10 cellular contexts compared by ENCODE assay signal in the genomic region with DNA sequence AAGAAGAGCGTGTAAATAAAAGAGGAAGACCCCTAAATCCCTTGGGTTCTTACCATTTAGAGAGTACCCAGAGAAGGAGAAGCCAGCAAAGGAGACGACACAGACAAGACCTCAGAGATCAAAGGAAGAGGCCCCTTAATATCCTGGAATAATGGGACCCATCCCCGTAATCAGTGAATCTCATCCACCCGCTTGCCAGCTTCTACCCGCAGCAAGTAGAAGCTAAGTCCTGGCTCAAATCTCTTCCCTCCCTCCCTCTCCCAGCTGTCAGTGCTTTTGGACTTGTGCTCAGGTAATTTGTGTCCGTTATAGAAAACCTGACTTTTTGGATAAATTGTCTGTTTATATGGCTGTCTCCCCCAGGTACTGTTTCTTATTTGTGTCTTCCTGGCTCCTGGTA. TPM values are rescaled to one million over a fixed set of nuclear protein-coding genes. Genes with fewer than 3 reads are reported as not detected.
DNase-seq lines count a peak whose midpoint lies in the region; ATAC-seq and TF ChIP-seq lines count a peak whose summit lies in the region.
"Had no signal": no experiment of that assay in that cellular context is flagged by ENCODE, and none has a peak within 500 bp of the region (broad histone marks: within the 10 kb centered on the region; RNA-seq: fewer than 3 reads in every experiment).

No MANE protein-coding gene starts in this region.

- H3K4me2 ChIP-seq in IMR-90 (ENCODE audit: low read depth, low read length) = no peak overlapping the region
- peak overlapping the region; percentile 87 for H3K4me2 ChIP-seq in mammary epithelial cell (ENCODE audit: insufficient read depth, low read depth, low read length)
- H3K4me2 ChIP-seq in neural progenitor cell = peak overlapping the region; percentile 76

- H3K4me1 ChIP-seq in IMR-90 (ENCODE audit: control insufficient read depth, insufficient read depth, low read length) (peaks cover 21% of the 10 kb centered on the region), mammary epithelial cell (ENCODE audit: insufficient read depth, low read length) (peaks cover 72% of the 10 kb centered on the region), neural progenitor cell (peaks cover 36% of the 10 kb centered on the region)

- H2AK5ac ChIP-seq in IMR-90 (ENCODE audit: low read depth, low read length) = peak overlapping the region; percentile 49; the same call in 1 of the 2 replicates

- no peak overlapping the region for H3K9ac ChIP-seq in IMR-90 (ENCODE audit: low read depth, low read length)
- H3K9ac ChIP-seq in mammary epithelial cell (ENCODE audit: insufficient read depth, low read length) = peak overlapping the region; percentile 99
- no peak overlapping the region for H3K9ac ChIP-seq in neural progenitor cell

- H2BK5ac ChIP-seq in IMR-90 (ENCODE audit: low read depth, low read length, poor library complexity, severe bottlenecking) = no peak overlapping the region

- H3K9me3 Mint-ChIP-seq in neural progenitor cell = no peaks in the 10 kb centered on the region

- WGBS in IMR-90 (ENCODE audit: extremely low coverage in 2 of 2, insufficient read length in 1 of 2), 2 experiments = no CpG with 5 or more reads among the region's 6 CpGs
- 89% methylated on average over 5 of the region's 6 CpGs for whole genome bisulfite sequencing in mammary epithelial cell (ENCODE audit: low coverage, missing lambda C conversion rate)

- H3K36me3 ChIP-seq in IMR-90 (ENCODE audit: control insufficient read depth, insufficient read depth, low read length) (no peaks in the 10 kb centered on the region), mammary epithelial cell (ENCODE audit: insufficient read depth, low read length) (no peaks in the 10 kb centered on the region), neural progenitor cell (no peaks in the 10 kb centered on the region)
- H3K36me3 ChIP-seq: Peyer's patch had no signal

- TF ChIP-seq RAD21 in IMR-90 (IDR thresholded peaks at IDR 0.05; ENCODE audit: low read length) = no peak

- CTCF ChIA-PET in IMR-90 (lab: Yijun Ruan, JAX) (no interaction called here), mammary epithelial cell (lab: Charles Lee; ENCODE audit: low non-redundant PET) (no interaction called here)

- H3K79me2 ChIP-seq in mammary epithelial cell (ENCODE audit: insufficient read depth, low read length) (peaks cover 54% of the 10 kb centered on the region), neural progenitor cell (ENCODE audit: low read depth) (peaks cover 69% of the 10 kb centered on the region)

- POLR2A ChIA-PET in IMR-90 (lab: Charles Lee; ENCODE audit: unreplicated experiment) = interaction anchor here (0.5 kb wide), 1 partner anchor 51 kb away, joined by 3 read pairs; no protein-coding TSS in a partner anchor

- H3K4me3 Mint-ChIP-seq in neural progenitor cell = peak overlapping the region; percentile 92

- ATAC-seq in IMR-90 (ENCODE audit: low read depth) (no peak), HG03378 (IDR thresholded peaks at IDR 0.05; ENCODE audit: unreplicated experiment) (no peak), GM19455 (IDR thresholded peaks at IDR 0.05; ENCODE audit: unreplicated experiment) (no peak)

- H3K23ac ChIP-seq in IMR-90 (ENCODE audit: low read depth, low read length) = peak overlapping the region; percentile 32; the same call in 1 of the 2 replicates

- H2BK120ac ChIP-seq in IMR-90 (ENCODE audit: low read depth, low read length) = no peak overlapping the region

- H4K5ac ChIP-seq in IMR-90 (ENCODE audit: low read depth, low read length) = no peak overlapping the region

- no peak overlapping the region; the same call in 1 of the 2 replicates for H3K14ac ChIP-seq in IMR-90 (replicated peaks; ENCODE audit: low read depth, low read length)

- TF ChIP-seq POLR2A in IMR-90 (IDR thresholded peaks at IDR 0.05; ENCODE audit: low read depth, low read length) = no peak

- H2AFZ ChIP-seq in IMR-90 (replicated peaks; ENCODE audit: low read length, poor library complexity) = no peak overlapping the region
- H2AFZ ChIP-seq in mammary epithelial cell (ENCODE audit: low read depth, low read length) = no peak overlapping the region
- H2AFZ ChIP-seq in neural progenitor cell (replicated peaks) = no peak overlapping the region

- H3K27ac ChIP-seq in C4-2B (peak overlapping the region; percentile 90), IMR-90 (ENCODE audit: insufficient read depth, low read length) (no peak overlapping the region), mammary epithelial cell (ENCODE audit: insufficient read depth, low read depth, low read length) (peak overlapping the region; percentile 99), neural progenitor cell (no peak overlapping the region)

- H2AK9ac ChIP-seq in IMR-90 (replicated peaks; ENCODE audit: low read depth, low read length, poor library complexity) = no peak overlapping the region

- intact Hi-C loops in IMR-90 (cut with micrococcal nuclease) = loop anchor here (5.0 kb wide), 1 partner anchor 255 kb away; the partner anchor contains the start of gene LDAF1
- intact Hi-C loops in mammary epithelial cell (cut with micrococcal nuclease) = loop anchor here (5.0 to 10.0 kb wide), 4 partner anchors 40 to 402 kb away; partner anchors contain the start of gene THUMPD1

- DNase-seq in IMR-90 (no peak), mammary epithelial cell (no peak), neural progenitor cell (ENCODE audit: low spot score) (no peak), mesenteric fat pad (ENCODE audit: low spot score) (no peak), globus pallidus (ENCODE audit: low spot score) (no peak)
- DNase-seq: NCI-H1105 treated with DMSO at 0.1 percent for 48 hours, Peyer's patch had no signal

- H3K18ac ChIP-seq in IMR-90 (ENCODE audit: low read depth, low read length) = no peak overlapping the region

- H3K9me3 ChIP-seq in IMR-90 (ENCODE audit: control insufficient read depth, insufficient read depth, low read length) (no peaks in the 10 kb centered on the region), mammary epithelial cell (replicated peaks; ENCODE audit: insufficient read depth, low read length) (no peaks in the 10 kb centered on the region), neural progenitor cell (ENCODE audit: low read depth) (no peaks in the 10 kb centered on the region)
- H3K9me3 ChIP-seq: Peyer's patch had no signal

- H3K4ac ChIP-seq in IMR-90 (ENCODE audit: low read depth, low read length) = no peak overlapping the region

- no peak overlapping the region for H2BK20ac ChIP-seq in IMR-90 (ENCODE audit: low read depth, low read length)

- peaks cover 40 to 79% of the 10 kb centered on the region in 2 experiments for H3K79me1 ChIP-seq in IMR-90 (ENCODE audit: low read depth in 1 of 2, low read length in 2 of 2)

- H3K56ac ChIP-seq in IMR-90 (ENCODE audit: extremely low read depth, insufficient read depth, low read length) = no peak overlapping the region

- H3K4me3 ChIP-seq in IMR-90 (ENCODE audit: insufficient read depth, low read depth, low read length) (no peak overlapping the region), mammary epithelial cell (replicated peaks in 1 of 3; ENCODE audit: insufficient read depth in 1 of 3, low read depth in 2 of 3, low read length in 3 of 3) (no peak overlapping the region), neural progenitor cell (peak overlapping the region; percentile 89)

- no peak overlapping the region for H4K91ac ChIP-seq in IMR-90 (ENCODE audit: insufficient read depth, low read depth, low read length)

- H3K27me3 Mint-ChIP-seq in neural progenitor cell (ENCODE audit: insufficient read depth, low read depth) = peaks cover 2% of the 10 kb centered on the region

- no peaks in the 10 kb centered on the region for H3K36me3 Mint-ChIP-seq in neural progenitor cell

- BruUV-seq in IMR-90 (replicated peaks; lab: Mats Ljungman, UMichigan) = no TSS peak
- no TSS peak for BruUV-seq in mammary epithelial cell (replicated peaks; lab: Mats Ljungman, UMichigan)

- H3K4me1 Mint-ChIP-seq in neural progenitor cell = peaks cover 39% of the 10 kb centered on the region

- in situ Hi-C loops in IMR-90 (cut with MboI; ENCODE audit: low sequenced_read_pairs) (no loop called here), mammary epithelial cell (cut with MboI; ENCODE audit: low sequenced_read_pairs in 2 of 2) (no loop called here)

- H3K27me3 ChIP-seq in IMR-90 (ENCODE audit: control insufficient read depth, insufficient read depth, low read length) = no peaks in the 10 kb centered on the region
- H3K27me3 ChIP-seq in mammary epithelial cell (ENCODE audit: insufficient read depth, low read length) = no peaks in the 10 kb centered on the region
- no peaks in the 10 kb centered on the region for H3K27me3 ChIP-seq in neural progenitor cell
- H3K27me3 ChIP-seq: Peyer's patch had no signal

- H3K27ac Mint-ChIP-seq in neural progenitor cell = no peak overlapping the region

- H2BK15ac ChIP-seq in IMR-90 (ENCODE audit: low read depth, low read length) = no peak overlapping the region

- peaks cover 6% of the 10 kb centered on the region for H3F3A ChIP-seq in neural progenitor cell (ENCODE audit: low read depth)

- no peak overlapping the region for H4K8ac ChIP-seq in IMR-90 (ENCODE audit: low read depth in 2 of 2, low read length in 2 of 2)

- H4K20me1 ChIP-seq in IMR-90 (ENCODE audit: insufficient read depth, low read length) (peaks cover 21% of the 10 kb centered on the region; the same call in 1 of the 2 replicates), mammary epithelial cell (ENCODE audit: insufficient read depth, low read length) (no peaks in the 10 kb centered on the region), neural progenitor cell (ENCODE audit: low read depth) (peaks cover 30% of the 10 kb centered on the region)

- H3K9me1 ChIP-seq in IMR-90 (ENCODE audit: insufficient read depth, low read length) = peaks cover 20% of the 10 kb centered on the region

- dilution Hi-C loops in IMR-90 (cut with HindIII; ENCODE audit: low sequenced_read_pairs, unreplicated experiment) (no loop called here), mammary epithelial cell (cut with HindIII; ENCODE audit: low sequenced_read_pairs) (no loop called here)

- TF ChIP-seq CTCF in C4-2B (conservative IDR thresholded peaks at IDR 0.05) = no peak
- TF ChIP-seq CTCF in IMR-90 (conservative IDR thresholded peaks at IDR 0.05; ENCODE audit: low read depth, low read length) = no peak
- TF ChIP-seq CTCF in mammary epithelial cell (conservative IDR thresholded peaks at IDR 0.05 in 1 of 2, IDR thresholded peaks at IDR 0.05 in 1 of 2; ENCODE audit: extremely low read depth in 1 of 2, insufficient read depth in 1 of 2, low read depth in 1 of 2, low read length in 2 of 2) = no peak
- TF ChIP-seq CTCF in neural progenitor cell (IDR thresholded peaks at IDR 0.05) = no peak

RNA-seq across cellular contexts. Expression of gene LYRM1, which starts 1.9 kb away (rescaled TPM):
- total RNA-seq in IMR-90 (2012; rRNA removed) (35.0 and 43.6 TPM in 2 replicates), mammary epithelial cell (10 to 100 TPM; 20.8 to 24.3 TPM), neural progenitor cell (ENCODE audit: low replicate concordance) (60.5 and 61.8 TPM in 2 replicates), mesenteric fat pad (42.0 TPM)
- polyA plus RNA-seq in IMR-90 (2012; rRNA removed) (15.8 and 19.0 TPM in 2 replicates), mammary epithelial cell (25.3 TPM)
- 7.2 and 10.4 TPM in 2 replicates for polyA plus RNA-seq in IMR-90 (2012; cell fraction: cytosol; rRNA removed)
- polyA plus RNA-seq in IMR-90 (2012; cell fraction: nucleus; rRNA removed; ENCODE audit: low replicate concordance) = 3.3 and 13.6 TPM in 2 replicates
- 10.0 TPM for polyA minus RNA-seq in mammary epithelial cell

RNA-seq across cellular contexts. Expression of gene DCUN1D3, which starts 2.3 kb away (rescaled TPM):
- 42.3 and 51.7 TPM in 2 replicates for total RNA-seq in IMR-90 (2012; rRNA removed)
- 7.4 and 8.1 TPM in 2 replicates for polyA plus RNA-seq in IMR-90 (2012; rRNA removed)
- 2.8 and 4.2 TPM in 2 replicates for polyA plus RNA-seq in IMR-90 (2012; cell fraction: cytosol; rRNA removed)
- polyA plus RNA-seq in IMR-90 (2012; cell fraction: nucleus; rRNA removed; ENCODE audit: low replicate concordance) = 4.4 and 12.9 TPM in 2 replicates
- total RNA-seq in mammary epithelial cell = 10 to 100 TPM; 20.2 to 25.0 TPM
- polyA plus RNA-seq in mammary epithelial cell = 5.4 TPM
- polyA minus RNA-seq in mammary epithelial cell = 10.9 TPM
- 15.4 and 18.2 TPM in 2 replicates for total RNA-seq in neural progenitor cell (ENCODE audit: low replicate concordance)
- total RNA-seq in mesenteric fat pad = 187 TPM

Comparison
In these comparisons a context has a peak if more than half of its experiments do, and no peak if none do; other contexts are left out.
1. H3K27ac ChIP-seq: peak in C4-2B (single experiment) and mammary epithelial cell (single experiment); none in IMR-90 (single experiment) and neural progenitor cell (single experiment).